12 cellular contexts compared by ENCODE assay signal in the genomic region with DNA sequence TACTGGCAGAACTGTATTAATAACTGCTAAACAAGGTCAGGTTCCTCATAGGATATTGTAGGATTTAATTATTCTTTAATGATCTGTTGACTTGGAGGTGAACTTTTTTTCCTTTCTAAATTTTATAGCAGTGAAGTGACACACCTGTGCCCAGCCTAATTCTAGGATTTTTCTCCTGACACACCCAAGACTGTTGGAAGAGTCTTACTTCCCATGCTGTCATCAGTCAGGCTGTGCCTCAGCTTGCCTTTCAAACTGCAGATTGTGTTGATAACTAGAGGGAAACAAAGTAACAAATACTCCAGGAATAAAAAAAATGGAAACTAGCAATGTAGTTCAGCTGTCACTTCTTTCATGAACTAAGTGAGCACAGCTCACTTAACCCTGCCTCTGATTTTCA.
"Had no signal": no experiment of that assay in that cellular context is flagged by ENCODE, and none has a peak within 500 bp of the region (broad histone marks: within the 10 kb centered on the region; RNA-seq: fewer than 3 reads in every experiment).

No MANE protein-coding gene starts in this region.

- H3K4me3 ChIP-seq: lower lobe of right lung, right lobe of liver, SJSA1, upper lobe of right lung had no signal

- H3K9me3 Mint-ChIP-seq: activated naive CD4-positive, alpha-beta T cell treated with anti-CD3 and anti-CD28 coated beads, Interleukin-2, amount 10 ng/mL, durations not matched to agents 7 days and 5 days had no signal

- H3K9me3 ChIP-seq: right lobe of liver, SJSA1, upper lobe of right lung had no signal

- H3K4me1 Mint-ChIP-seq: endodermal cell had no signal

- H3K27ac ChIP-seq: lower lobe of right lung, SJSA1, upper lobe of right lung had no signal

- H3K27me3 ChIP-seq: right lobe of liver, SJSA1, upper lobe of right lung had no signal

- H3K4me1 ChIP-seq: lower lobe of right lung, upper lobe of right lung had no signal

- H3K4me3 Mint-ChIP-seq: activated CD4-positive, alpha-beta memory T cell treated with anti-CD3 and anti-CD28 coated beads, Interleukin-2, amount 10 ng/mL, durations not matched to agents 7 days and 5 days; activated naive CD4-positive, alpha-beta T cell treated with anti-CD3 and anti-CD28 coated beads, Interleukin-2, amount 10 ng/mL, durations not matched to agents 7 days and 5 days; endodermal cell had no signal

- H3K27me3 Mint-ChIP-seq: activated CD4-positive, alpha-beta memory T cell treated with anti-CD3 and anti-CD28 coated beads, Interleukin-2, amount 10 ng/mL, durations not matched to agents 7 days and 5 days; activated naive CD4-positive, alpha-beta T cell treated with anti-CD3 and anti-CD28 coated beads, Interleukin-2, amount 10 ng/mL, durations not matched to agents 7 days and 5 days; naive thymus-derived CD4-positive, alpha-beta T cell; stimulated activated naive B cell treated with anti-CD40 and anti-IgM and Interleukin-4, amounts not matched to agents 10 μg/mL and 1 μg/mL and 100 μg/mL, for 72 hours had no signal

- DNase-seq: activated CD4-positive, alpha-beta T cell treated with anti-CD3 and anti-CD28 coated beads for 1 hour; activated naive CD4-positive, alpha-beta T cell treated with anti-CD3 and anti-CD28 coated beads, Interleukin-2, amount 10 ng/mL, durations not matched to agents 7 days and 5 days; cerebellar nuclear complex; lower lobe of right lung; right lobe of liver; T-helper 9 cell; upper lobe of right lung had no signal
